8 cellular contexts compared by ENCODE assay signal in genomic region chr17:8435245-8436168, GRCh38. TPM values are rescaled to one million over a fixed set of nuclear protein-coding genes. Genes with fewer than 3 reads are reported as not detected.
DNase-seq lines count a peak whose midpoint lies in the region; ATAC-seq, FAIRE-seq and TF ChIP-seq lines count a peak whose summit lies in the region.

A gene with protein sequence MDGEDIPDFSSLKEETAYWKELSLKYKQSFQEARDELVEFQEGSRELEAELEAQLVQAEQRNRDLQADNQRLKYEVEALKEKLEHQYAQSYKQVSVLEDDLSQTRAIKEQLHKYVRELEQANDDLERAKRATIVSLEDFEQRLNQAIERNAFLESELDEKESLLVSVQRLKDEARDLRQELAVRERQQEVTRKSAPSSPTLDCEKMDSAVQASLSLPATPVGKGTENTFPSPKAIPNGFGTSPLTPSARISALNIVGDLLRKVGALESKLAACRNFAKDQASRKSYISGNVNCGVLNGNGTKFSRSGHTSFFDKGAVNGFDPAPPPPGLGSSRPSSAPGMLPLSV (plus strand): TSS chr17:8435884. CDS start chr17:8444272, 8,388 bp downstream.

- H3K27ac Mint-ChIP-seq in activated naive CD4-positive, alpha-beta T cell treated with anti-CD3 and anti-CD28 coated beads for 36 hours = peak within 1 kb of the TSS; percentile 93

- WGBS in neuronal stem cell (ENCODE audit: extremely low coverage in 2 of 2, insufficient read length in 2 of 2, insufficient replicate concordance in 1 of 2), 2 donors = no CpG with 5 or more reads among the region's 68 CpGs

- H3K36me3 Mint-ChIP-seq in activated naive CD4-positive, alpha-beta T cell treated with anti-CD3 and anti-CD28 coated beads for 36 hours (ENCODE audit: low read depth) = peaks cover 7% of the 10 kb centered on the region

- TF ChIP-seq CTCF in GM06990 (IDR thresholded peaks at IDR 0.05; ENCODE audit: insufficient read depth, low read length, poor library complexity, severe bottlenecking) (no peak), NB4 (IDR thresholded peaks at IDR 0.05; ENCODE audit: low read depth, low read length) (no peak)

- CTCF ChIA-PET in activated naive CD4-positive, alpha-beta T cell treated with anti-CD3 and anti-CD28 coated beads for 36 hours (lab: Charles Lee) = interaction anchor here (0.6 to 1.6 kb wide), 4 partner anchors 9 to 310 kb away, joined by 3 read pairs; no protein-coding TSS in a partner anchor

- H4K91ac ChIP-seq in neuronal stem cell (ENCODE audit: low read depth, low read length, poor library complexity) = no peak within 1 kb of the TSS

- H2AFZ ChIP-seq in neuronal stem cell (ENCODE audit: low read length) = peak within 1 kb of the TSS; percentile 94

- H3K27ac ChIP-seq in neuronal stem cell (replicated peaks; ENCODE audit: low read length) (peak within 1 kb of the TSS; percentile 86), subcutaneous abdominal adipose tissue (ENCODE audit: low read depth, low read length) (peak within 1 kb of the TSS; percentile 99)

- H3K14ac ChIP-seq in neuronal stem cell (ENCODE audit: low read length) = peak within 1 kb of the TSS; percentile 94

- H2BK120ac ChIP-seq in neuronal stem cell (ENCODE audit: low read depth, low read length) = no peak within 1 kb of the TSS

- H3K9me3 Mint-ChIP-seq in activated naive CD4-positive, alpha-beta T cell treated with anti-CD3 and anti-CD28 coated beads for 36 hours = no peaks in the 10 kb centered on the region

- H3K18ac ChIP-seq in neuronal stem cell (ENCODE audit: low read length) = peak within 1 kb of the TSS; percentile 94

- H3K23ac ChIP-seq in neuronal stem cell (ENCODE audit: low read depth, low read length, poor library complexity) = peak within 1 kb of the TSS; percentile 97

- H3K9ac ChIP-seq in neuronal stem cell (ENCODE audit: low read depth, low read length, poor library complexity) (peak within 1 kb of the TSS; percentile 95), subcutaneous abdominal adipose tissue (ENCODE audit: low read length in 5 of 5) (peak within 1 kb of the TSS; percentile 81 to 100 (median 92))

- H3K27me3 ChIP-seq in GM06990 (replicated peaks; ENCODE audit: control insufficient read depth, insufficient read depth, low read length) (no peaks in the 10 kb centered on the region), neuronal stem cell (ENCODE audit: control insufficient read depth in 3 of 3, insufficient read depth in 3 of 3, low read depth in 1 of 3, low read length in 3 of 3) (peaks cover 0 to 3% (median 0%) of the 10 kb centered on the region in 3 experiments), subcutaneous abdominal adipose tissue (ENCODE audit: control insufficient read depth in 5 of 5, insufficient read depth in 4 of 5, low read length in 5 of 5) (no peaks in the 10 kb centered on the region)

- H4K8ac ChIP-seq in neuronal stem cell (ENCODE audit: low read depth, low read length) = no peak within 1 kb of the TSS

- peaks cover 0 to 2% of the 10 kb centered on the region in 2 donors for H3K4me1 ChIP-seq in neuronal stem cell (ENCODE audit: control insufficient read depth in 2 of 2, insufficient read depth in 1 of 2, low read depth in 1 of 2, low read length in 2 of 2)
- H3K4me1 ChIP-seq in subcutaneous abdominal adipose tissue (ENCODE audit: control insufficient read depth in 5 of 5, insufficient read depth in 5 of 5, low read length in 5 of 5) = peaks cover 6 to 40% (median 31%) of the 10 kb centered on the region in 5 donors

- H3K36me3 ChIP-seq in GM06990 (ENCODE audit: control insufficient read depth, insufficient read depth, low read length) (no peaks in the 10 kb centered on the region; the same call in 1 of the 2 replicates), neuronal stem cell (replicated peaks in 1 of 2; ENCODE audit: control insufficient read depth in 2 of 2, insufficient read depth in 2 of 2, low read length in 2 of 2) (peaks cover 3 to 11% of the 10 kb centered on the region in 2 donors), subcutaneous abdominal adipose tissue (ENCODE audit: control insufficient read depth in 5 of 5, insufficient read depth in 5 of 5, low read length in 5 of 5) (peaks cover 4 to 8% (median 4%) of the 10 kb centered on the region in 5 donors)

- H2AK5ac ChIP-seq in neuronal stem cell (ENCODE audit: low read depth, low read length) = no peak within 1 kb of the TSS

- peaks cover 32% of the 10 kb centered on the region for H3K4me1 Mint-ChIP-seq in activated naive CD4-positive, alpha-beta T cell treated with anti-CD3 and anti-CD28 coated beads for 36 hours (ENCODE audit: low read depth)

- H3K79me1 ChIP-seq in neuronal stem cell (ENCODE audit: low read depth, low read length) = peaks cover 4% of the 10 kb centered on the region

- ATAC-seq in HG02571 (IDR thresholded peaks at IDR 0.05; ENCODE audit: unreplicated experiment) = peak; percentile 95

- FAIRE-seq in frontal cortex (lab: Jason Lieb, UNC) = no peak

- peak; percentile 98 for DNase-seq in GM06990 (ENCODE audit: extremely low read depth, insufficient read length)
- DNase-seq in NB4 (ENCODE audit: low read depth) = peak; percentile 95
- DNase-seq in SK-N-DZ (ENCODE audit: low spot score) = peak; percentile 98
- DNase-seq in activated naive CD4-positive, alpha-beta T cell treated with anti-CD3 and anti-CD28 coated beads for 36 hours = peak; percentile 99
- DNase-seq in frontal cortex (ENCODE audit: low spot score in 2 of 2) = peak; percentile 99
- DNase-seq in neuronal stem cell (ENCODE audit: low spot score) = peak; percentile 97

- peak within 1 kb of the TSS; percentile 73 for H3K4me2 ChIP-seq in neuronal stem cell (ENCODE audit: insufficient read depth, low read length, poor library complexity, severe bottlenecking)

- peak; percentile 86 for TF ChIP-seq POLR2A in NB4 (IDR thresholded peaks at IDR 0.05; ENCODE audit: extremely low read depth, insufficient read length)

- no peaks in the 10 kb centered on the region for H3K27me3 Mint-ChIP-seq in activated naive CD4-positive, alpha-beta T cell treated with anti-CD3 and anti-CD28 coated beads for 36 hours (ENCODE audit: low read depth)

- peak within 1 kb of the TSS; percentile 96 for H3K4me3 Mint-ChIP-seq in activated naive CD4-positive, alpha-beta T cell treated with anti-CD3 and anti-CD28 coated beads for 36 hours

- peak within 1 kb of the TSS; percentile 90 for H2BK5ac ChIP-seq in neuronal stem cell (ENCODE audit: low read length)

- no peaks in the 10 kb centered on the region for H3K9me3 ChIP-seq in neuronal stem cell (replicated peaks in 1 of 2; ENCODE audit: control insufficient read depth in 2 of 2, insufficient read depth in 1 of 2, low read depth in 1 of 2, low read length in 2 of 2)
- H3K9me3 ChIP-seq in subcutaneous abdominal adipose tissue (ENCODE audit: control insufficient read depth in 5 of 5, low read length in 5 of 5) = no peaks in the 10 kb centered on the region

- peak within 1 kb of the TSS; percentile 67 for H2BK15ac ChIP-seq in neuronal stem cell (ENCODE audit: low read length)

- H3K4me3 ChIP-seq in GM06990 (replicated peaks; ENCODE audit: low read depth, low read length) (peak within 1 kb of the TSS; percentile 93), NB4 (ENCODE audit: low read depth, low read length) (peak within 1 kb of the TSS; percentile 88), neuronal stem cell (ENCODE audit: low read length in 2 of 2) (peak within 1 kb of the TSS; percentile 80 to 99), subcutaneous abdominal adipose tissue (ENCODE audit: low read depth in 1 of 5, low read length in 5 of 5) (peak within 1 kb of the TSS; percentile 87 to 93 (median 92))

- H2BK12ac ChIP-seq in neuronal stem cell (ENCODE audit: low read length) = peak within 1 kb of the TSS; percentile 41

- intact Hi-C loops in activated naive CD4-positive, alpha-beta T cell treated with anti-CD3 and anti-CD28 coated beads for 36 hours (cut with micrococcal nuclease) = loop anchor here (1.0 to 5.0 kb wide), 7 partner anchors 25 to 593 kb away; partner anchors contain the start of genes ALOXE3, CTC1, PFAS and RPL26

- H3K4ac ChIP-seq in neuronal stem cell (ENCODE audit: low read length) = no peak within 1 kb of the TSS

RNA-seq across cellular contexts. Expression of the gene that starts here (rescaled TPM):
- polyA plus RNA-seq in SK-N-DZ (2014; cell fraction: cytosol; rRNA removed) = 23.3 and 28.6 TPM in 2 replicates
- 18.4 and 32.4 TPM in 2 replicates for polyA plus RNA-seq in SK-N-DZ (2014; cell fraction: nucleus; rRNA removed)
- total RNA-seq in activated naive CD4-positive, alpha-beta T cell treated with anti-CD3 and anti-CD28 coated beads for 36 hours = 10 to 100 TPM; 43.1 to 47.1 TPM
- 41.2 TPM for total RNA-seq in frontal cortex
- polyA plus RNA-seq in neuronal stem cell (2013, experiment 1 of 2) = 27.9 TPM
- polyA plus RNA-seq in neuronal stem cell (2013, experiment 2 of 2) = 26.7 TPM

Comparison
In these comparisons a context has a peak if more than half of its experiments do, and no peak if none do; other contexts are left out.
1. Peak in every context shown above with its lines: DNase-seq, ATAC-seq, H3K4me3 ChIP-seq and H3K27ac ChIP-seq.